In the genomic region with DNA sequence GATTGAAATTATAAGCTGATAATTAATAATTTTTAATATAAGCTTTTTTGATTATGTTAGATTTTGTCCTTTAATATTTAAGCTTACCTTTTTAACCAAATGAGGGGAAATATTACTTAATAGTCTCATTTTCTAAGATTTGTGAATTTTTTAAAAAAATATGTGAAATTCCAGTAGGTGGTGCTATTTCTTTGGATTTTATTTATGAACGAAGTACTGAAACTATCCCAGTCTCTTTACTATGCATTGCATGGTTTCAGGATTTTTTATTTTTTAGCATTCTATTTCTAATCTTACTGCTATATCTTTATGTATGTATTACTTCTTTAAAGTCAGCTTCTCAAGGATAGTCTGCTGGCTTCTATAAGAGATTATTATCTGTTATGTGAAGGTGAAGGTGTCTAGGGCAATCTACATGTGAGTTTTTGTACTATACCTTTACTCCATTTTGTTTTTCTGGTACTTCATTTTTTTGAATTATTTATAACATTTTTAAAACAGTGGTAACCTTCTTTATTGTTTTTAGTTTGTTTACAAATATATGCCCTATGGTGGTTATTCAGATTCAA, we compare ENCODE assay signal across 10 cellular contexts.
A peak's percentile ranks its signal among the peaks of the same experiment; 100 is the strongest.
DNase-seq lines count a peak whose midpoint lies in the region; ATAC-seq, FAIRE-seq and TF ChIP-seq lines count a peak whose summit lies in the region.
"Had no signal": no experiment of that assay in that cellular context is flagged by ENCODE, and none has a peak within 500 bp of the region (broad histone marks: within the 10 kb centered on the region; RNA-seq: fewer than 3 reads in every experiment).

No MANE protein-coding gene starts in this region.

- FAIRE-seq in GM12878 (lab: Jason Lieb, UNC) = peak; percentile 65

- SMC1A ChIA-PET in GM12878 (lab: Charles Lee; ENCODE audit: uncharacterized antibody, unreplicated experiment) = interaction anchor here (1.2 to 1.6 kb wide), 3 partner anchors 26 to 247 kb away, joined by 3 to 4 read pairs (median 3); no protein-coding TSS in a partner anchor

- no peak for TF ChIP-seq EP300 in GM12878 (IDR thresholded peaks at IDR 0.05; ENCODE audit: borderline replicate concordance in 1 of 2, control insufficient read depth in 1 of 2, low read depth in 2 of 2, low read length in 2 of 2)

- H3K9ac ChIP-seq in DND-41 (ENCODE audit: low read depth, low read length) (no peak overlapping the region), GM12878 (ENCODE audit: control insufficient read depth, insufficient read depth, low read length) (no peak overlapping the region)

- 0% methylated on average over 1 of the region's 1 CpG for WGBS in GM12878 (ENCODE audit: insufficient coverage, insufficient replicate concordance, low lambda C conversion rate, missing lambda C conversion rate)

- H3K27me3 ChIP-seq in DND-41 (ENCODE audit: insufficient read depth, low read length, poor library complexity) (no peaks in the 10 kb centered on the region), GM12878 (replicated peaks in 1 of 2; ENCODE audit: control insufficient read depth in 2 of 2, insufficient read depth in 2 of 2, low read length in 1 of 2) (no peaks in the 10 kb centered on the region)

- H3K27ac ChIP-seq in DND-41 (ENCODE audit: low read length) (no peak overlapping the region), GM12878 (ENCODE audit: control insufficient read depth, insufficient read depth) (no peak overlapping the region)

- peak; percentile 38 for TF ChIP-seq CTCF in DND-41 (IDR thresholded peaks at IDR 0.05; ENCODE audit: borderline replicate concordance, extremely low read depth, low read length, poor library complexity, severe bottlenecking)
- TF ChIP-seq CTCF in GM12878 (IDR thresholded peaks at IDR 0.05 in 2 of 3, conservative IDR thresholded peaks at IDR 0.05 in 1 of 3; ENCODE audit: control insufficient read depth in 2 of 3, extremely low read depth in 1 of 3, insufficient read depth in 1 of 3, low read depth in 3 of 3, low read length in 3 of 3) = peak in 1 of 3 experiments; percentile 14; a peak in 2 of 6 replicates
- no peak for TF ChIP-seq CTCF in omental fat pad (IDR thresholded peaks at IDR 0.05)

- intact Hi-C loops in GM12878 (cut with micrococcal nuclease; ENCODE audit: unreplicated experiment) = loop anchor here (2.0 kb wide), 1 partner anchor 245 kb away; no protein-coding TSS in a partner anchor

- H3K4me3 ChIP-seq in DND-41 (ENCODE audit: low read depth in 1 of 2, low read length in 2 of 2) (no peak overlapping the region), GM12878 (no peak overlapping the region)
- H3K4me3 ChIP-seq: HAP-1 had no signal

- H3K4me1 ChIP-seq in DND-41 (ENCODE audit: insufficient read depth, low read length) = no peaks in the 10 kb centered on the region
- H3K4me1 ChIP-seq in GM12878 (ENCODE audit: control insufficient read depth, insufficient read depth, low read length) = no peaks in the 10 kb centered on the region
- H3K4me1 ChIP-seq: HAP-1 had no signal

- H2AFZ ChIP-seq in DND-41 (ENCODE audit: low read depth, low read length) = no peak overlapping the region
- H2AFZ ChIP-seq in GM12878 (ENCODE audit: control insufficient read depth, low read depth, low read length) = no peak overlapping the region

- POLR2A ChIA-PET in GM12878 (lab: Charles Lee) = no interaction called here

- no peak for TF ChIP-seq RAD21 in GM12878 (IDR thresholded peaks at IDR 0.05; ENCODE audit: insufficient read depth, low read depth, low read length)

- no peak overlapping the region for H3K4me2 ChIP-seq in DND-41 (ENCODE audit: insufficient read depth, low read length)
- H3K4me2 ChIP-seq in GM12878 (ENCODE audit: control insufficient read depth, insufficient read depth) = no peak overlapping the region

- CTCF ChIA-PET in GM12878 (lab: Yijun Ruan, JAX) = interaction anchor here (0.6 to 2.2 kb wide), 13 partner anchors 9 to 1116 kb away, joined by 3 to 10 read pairs (median 4); no protein-coding TSS in a partner anchor

- RAD21 ChIA-PET in GM12878 (lab: Charles Lee; ENCODE audit: unreplicated experiment) = interaction anchor here (1.3 kb wide), 1 partner anchor 14 kb away, joined by 5 read pairs; no protein-coding TSS in a partner anchor

- H3K36me3 ChIP-seq in DND-41 (ENCODE audit: insufficient read depth, low read length) (no peaks in the 10 kb centered on the region), GM12878 (ENCODE audit: control insufficient read depth in 2 of 2, insufficient read depth in 2 of 2, low read length in 1 of 2) (no peaks in the 10 kb centered on the region)
- H3K36me3 ChIP-seq: HAP-1 had no signal

- no peaks in the 10 kb centered on the region for H4K20me1 ChIP-seq in DND-41 (ENCODE audit: insufficient read depth, low read length)
- no peaks in the 10 kb centered on the region for H4K20me1 ChIP-seq in GM12878 (ENCODE audit: control insufficient read depth, insufficient read depth)

- H3K9me3 ChIP-seq in DND-41 (ENCODE audit: insufficient read depth, low read length, severe bottlenecking) (no peaks in the 10 kb centered on the region), GM12878 (replicated peaks; ENCODE audit: control insufficient read depth, insufficient read depth, low read length) (no peaks in the 10 kb centered on the region)
- H3K9me3 ChIP-seq: HAP-1 had no signal

- no TSS peak for BruUV-seq in GM12878 (replicated peaks; lab: Mats Ljungman, UMichigan)

- no peak for TF ChIP-seq POLR2A in GM12878 (IDR thresholded peaks at IDR 0.05; ENCODE audit: low read depth, low read length)
- TF ChIP-seq POLR2A in GM18505 (IDR thresholded peaks at IDR 0.05; ENCODE audit: borderline replicate concordance, extremely low read depth, insufficient read depth, insufficient read length) = no peak

- ATAC-seq in DND-41 (ENCODE audit: insufficient read depth, low read depth) (no peak), GM12878 (peak; percentile 27; the same call in 2 of the 3 replicates), HG03439 (IDR thresholded peaks at IDR 0.05; ENCODE audit: unreplicated experiment) (no peak), omental fat pad (ENCODE audit: low FRiP score) (no peak), GM21717 (IDR thresholded peaks at IDR 0.05; ENCODE audit: unreplicated experiment) (no peak), GM18505 (IDR thresholded peaks at IDR 0.05; ENCODE audit: unreplicated experiment) (no peak)

- H3K79me2 ChIP-seq in DND-41 (ENCODE audit: insufficient read depth, low read length) (no peaks in the 10 kb centered on the region), GM12878 (ENCODE audit: control insufficient read depth, insufficient read depth, low read length) (no peaks in the 10 kb centered on the region)

- in situ Hi-C loops in KBM-7 (cut with MboI; ENCODE audit: low pct_unique_long_range_greater_than_20kb, low sequenced_read_pairs) = no loop called here
- in situ Hi-C loops in GM12878 (cut with MboI) = no loop called here

- no peak for DNase-seq in DND-41
- peak; percentile 32 for DNase-seq in KBM-7
- no peak for DNase-seq in GM12878 (ENCODE audit: low read depth, low spot score)
- DNase-seq in myocyte (ENCODE audit: low read depth) = peak; percentile 22
- no peak for DNase-seq in omental fat pad (ENCODE audit: low spot score)
- DNase-seq: T-helper 9 cell had no signal

TF ChIP-seq in GM12878, 131 proteins besides CTCF, POLR2A, EP300 and RAD21 (continues in another document):
- TF ChIP-seq SP1 (IDR thresholded peaks at IDR 0.05; ENCODE audit: low read depth, low read length) (no peak), MYC (IDR thresholded peaks at IDR 0.05; ENCODE audit: insufficient read depth, insufficient read length, insufficient replicate concordance, low read length, severe bottlenecking) (no peak), GATAD2B (conservative IDR thresholded peaks at IDR 0.05; ENCODE audit: low read depth) (no peak), SMAD5 (IDR thresholded peaks at IDR 0.05; ENCODE audit: low read depth) (no peak), ESRRA (IDR thresholded peaks at IDR 0.05; ENCODE audit: low read length) (no peak), YBX1 (IDR thresholded peaks at IDR 0.05) (no peak), NBN (IDR thresholded peaks at IDR 0.05) (no peak), IKZF2 (IDR thresholded peaks at IDR 0.05) (no peak), EGR1 (IDR thresholded peaks at IDR 0.05; ENCODE audit: borderline replicate concordance in 1 of 2, low read depth in 2 of 2, low read length in 2 of 2) (no peak), NFYA (IDR thresholded peaks at IDR 0.05; ENCODE audit: borderline replicate concordance, low read depth, low read length) (no peak), SIN3A (IDR thresholded peaks at IDR 0.05; ENCODE audit: low read depth, low read length) (no peak)
- TF ChIP-seq, protein P1, sequence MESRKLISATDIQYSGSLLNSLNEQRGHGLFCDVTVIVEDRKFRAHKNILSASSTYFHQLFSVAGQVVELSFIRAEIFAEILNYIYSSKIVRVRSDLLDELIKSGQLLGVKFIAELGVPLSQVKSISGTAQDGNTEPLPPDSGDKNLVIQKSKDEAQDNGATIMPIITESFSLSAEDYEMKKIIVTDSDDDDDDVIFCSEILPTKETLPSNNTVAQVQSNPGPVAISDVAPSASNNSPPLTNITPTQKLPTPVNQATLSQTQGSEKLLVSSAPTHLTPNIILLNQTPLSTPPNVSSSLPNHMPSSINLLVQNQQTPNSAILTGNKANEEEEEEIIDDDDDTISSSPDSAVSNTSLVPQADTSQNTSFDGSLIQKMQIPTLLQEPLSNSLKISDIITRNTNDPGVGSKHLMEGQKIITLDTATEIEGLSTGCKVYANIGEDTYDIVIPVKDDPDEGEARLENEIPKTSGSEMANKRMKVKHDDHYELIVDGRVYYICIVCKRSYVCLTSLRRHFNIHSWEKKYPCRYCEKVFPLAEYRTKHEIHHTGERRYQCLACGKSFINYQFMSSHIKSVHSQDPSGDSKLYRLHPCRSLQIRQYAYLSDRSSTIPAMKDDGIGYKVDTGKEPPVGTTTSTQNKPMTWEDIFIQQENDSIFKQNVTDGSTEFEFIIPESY (IDR thresholded peaks at IDR 0.05) = no peak
- TF ChIP-seq, protein P2, sequence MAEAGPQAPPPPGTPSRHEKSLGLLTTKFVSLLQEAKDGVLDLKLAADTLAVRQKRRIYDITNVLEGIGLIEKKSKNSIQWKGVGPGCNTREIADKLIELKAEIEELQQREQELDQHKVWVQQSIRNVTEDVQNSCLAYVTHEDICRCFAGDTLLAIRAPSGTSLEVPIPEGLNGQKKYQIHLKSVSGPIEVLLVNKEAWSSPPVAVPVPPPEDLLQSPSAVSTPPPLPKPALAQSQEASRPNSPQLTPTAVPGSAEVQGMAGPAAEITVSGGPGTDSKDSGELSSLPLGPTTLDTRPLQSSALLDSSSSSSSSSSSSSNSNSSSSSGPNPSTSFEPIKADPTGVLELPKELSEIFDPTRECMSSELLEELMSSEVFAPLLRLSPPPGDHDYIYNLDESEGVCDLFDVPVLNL (IDR thresholded peaks at IDR 0.05; ENCODE audit: low read depth, low read length) = no peak

Comparison
In these comparisons a context has a peak if more than half of its experiments do, and no peak if none do; other contexts are left out.
1. DNase-seq: peak in KBM-7 (single experiment) and myocyte (single experiment); none in DND-41 (single experiment), GM12878 (single experiment) and omental fat pad (single experiment).